In the genomic region with DNA sequence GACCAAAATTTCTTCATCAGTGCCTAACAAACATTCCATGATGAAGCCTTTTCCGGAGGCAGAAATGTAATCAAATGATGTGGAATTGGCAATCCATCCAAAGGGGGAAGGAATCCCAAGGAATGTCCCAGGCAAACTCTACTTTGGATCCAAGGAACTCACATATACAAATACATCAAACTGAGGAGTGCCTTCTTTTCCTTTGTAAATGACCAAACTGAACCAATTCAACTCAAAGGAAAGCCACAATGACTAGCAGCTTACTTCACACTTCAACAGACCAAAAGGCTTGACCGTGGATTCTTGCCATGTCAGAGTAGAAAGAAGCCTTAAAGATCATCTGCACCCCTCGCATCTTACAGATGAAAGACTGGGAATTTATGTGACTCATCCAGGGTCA, we compare ENCODE assay signal across 19 cellular contexts.
DNase-seq lines count a peak whose midpoint lies in the region; ATAC-seq, FAIRE-seq and TF ChIP-seq lines count a peak whose summit lies in the region.
"Had no signal": no experiment of that assay in that cellular context is flagged by ENCODE, and none has a peak within 500 bp of the region (broad histone marks: within the 10 kb centered on the region; RNA-seq: fewer than 3 reads in every experiment).

No MANE protein-coding gene starts in this region.

- peak; percentile 42 for DNase-seq in activated CD4-positive, alpha-beta T cell treated with anti-CD3 and anti-CD28 coated beads, Interleukin-2, amount 10 ng/mL, durations not matched to agents 24 days and 14 days
- no peak for DNase-seq in activated CD4-positive, alpha-beta T cell treated with anti-CD3 and anti-CD28 coated beads for 36 hours
- DNase-seq in RPMI7951 (ENCODE audit: low read depth) (peak; percentile 87), fibroblast of mammary gland (ENCODE audit: low read depth) (peak; percentile 72), D721Med (ENCODE audit: insufficient read length, low spot score) (no peak)
- no peak for DNase-seq in activated naive CD4-positive, alpha-beta T cell treated with Interleukin-2 at 50 U/mL for 16 hours
- DNase-seq: AML-193; CD4-positive, alpha-beta T cell; DND-41; H7; KG1; NCI-H1092; NCI-H446; NCI-H774; PC-9; T-cell had no signal

- no peak overlapping the region for H3K4me3 ChIP-seq in fibroblast of mammary gland (ENCODE audit: control insufficient read depth, low read depth, low read length)
- H3K4me3 ChIP-seq: PC-9, SK-N-MC had no signal

- no peaks in the 10 kb centered on the region for H3K36me3 Mint-ChIP-seq in activated CD4-positive, alpha-beta T cell treated with anti-CD3 and anti-CD28 coated beads, Interleukin-2, amount 10 ng/mL, durations not matched to agents 24 days and 14 days (ENCODE audit: low read depth)
- no peaks in the 10 kb centered on the region for H3K36me3 Mint-ChIP-seq in activated CD4-positive, alpha-beta T cell treated with anti-CD3 and anti-CD28 coated beads for 36 hours (ENCODE audit: low read depth)
- H3K36me3 Mint-ChIP-seq: T-cell had no signal

- TF ChIP-seq CTCF in fibroblast of mammary gland (conservative IDR thresholded peaks at IDR 0.05; ENCODE audit: control insufficient read depth, insufficient read depth, low read depth, low read length) (no peak), D721Med (IDR thresholded peaks at IDR 0.05; ENCODE audit: insufficient read depth, missing control alignments) (no peak)

- ATAC-seq in activated CD4-positive, alpha-beta T cell treated with anti-CD3 and anti-CD28 coated beads for 36 hours: no peak
- ATAC-seq in HG02571 (IDR thresholded peaks at IDR 0.05; ENCODE audit: unreplicated experiment) (no peak), GM18907 (IDR thresholded peaks at IDR 0.05; ENCODE audit: unreplicated experiment) (no peak)
- ATAC-seq: T-cell had no signal

- H3K4me3 Mint-ChIP-seq in activated CD4-positive, alpha-beta T cell treated with anti-CD3 and anti-CD28 coated beads, Interleukin-2, amount 10 ng/mL, durations not matched to agents 24 days and 14 days: no peak overlapping the region
- no peak overlapping the region for H3K4me3 Mint-ChIP-seq in activated CD4-positive, alpha-beta T cell treated with anti-CD3 and anti-CD28 coated beads for 36 hours
- H3K4me3 Mint-ChIP-seq: CD4-positive, alpha-beta T cell; T-cell had no signal

- intact Hi-C loops in activated CD4-positive, alpha-beta T cell treated with anti-CD3 and anti-CD28 coated beads, Interleukin-2, amount 10 ng/mL, durations not matched to agents 24 days and 14 days (cut with micrococcal nuclease): no loop called here
- intact Hi-C loops in activated CD4-positive, alpha-beta T cell treated with anti-CD3 and anti-CD28 coated beads for 36 hours (cut with DNase I, micrococcal nuclease): no loop called here

- H3K9me3 Mint-ChIP-seq in activated CD4-positive, alpha-beta T cell treated with anti-CD3 and anti-CD28 coated beads, Interleukin-2, amount 10 ng/mL, durations not matched to agents 24 days and 14 days: no peaks in the 10 kb centered on the region
- no peaks in the 10 kb centered on the region for H3K9me3 Mint-ChIP-seq in activated CD4-positive, alpha-beta T cell treated with anti-CD3 and anti-CD28 coated beads for 36 hours (ENCODE audit: low read depth)
- H3K9me3 Mint-ChIP-seq: CD4-positive, alpha-beta T cell had no signal

- CTCF ChIA-PET in activated CD4-positive, alpha-beta T cell treated with anti-CD3 and anti-CD28 coated beads for 36 hours (lab: Charles Lee): interaction anchor here (6.6 kb wide), 1 partner anchor 15 kb away, joined by 31 read pairs; no protein-coding TSS in a partner anchor

- H3K4me1 Mint-ChIP-seq in activated CD4-positive, alpha-beta T cell treated with anti-CD3 and anti-CD28 coated beads, Interleukin-2, amount 10 ng/mL, durations not matched to agents 24 days and 14 days: no peaks in the 10 kb centered on the region
- no peaks in the 10 kb centered on the region for H3K4me1 Mint-ChIP-seq in activated CD4-positive, alpha-beta T cell treated with anti-CD3 and anti-CD28 coated beads for 36 hours

- POLR2A ChIA-PET in activated CD4-positive, alpha-beta T cell treated with anti-CD3 and anti-CD28 coated beads for 36 hours (lab: Charles Lee): no interaction called here

- H3K27me3 Mint-ChIP-seq in activated CD4-positive, alpha-beta T cell treated with anti-CD3 and anti-CD28 coated beads, Interleukin-2, amount 10 ng/mL, durations not matched to agents 24 days and 14 days: peaks cover 34% of the 10 kb centered on the region
- peaks cover 24% of the 10 kb centered on the region for H3K27me3 Mint-ChIP-seq in activated CD4-positive, alpha-beta T cell treated with anti-CD3 and anti-CD28 coated beads for 36 hours

- no peak overlapping the region for H3K27ac Mint-ChIP-seq in activated CD4-positive, alpha-beta T cell treated with anti-CD3 and anti-CD28 coated beads, Interleukin-2, amount 10 ng/mL, durations not matched to agents 24 days and 14 days
- H3K27ac Mint-ChIP-seq in activated CD4-positive, alpha-beta T cell treated with anti-CD3 and anti-CD28 coated beads for 36 hours: no peak overlapping the region
- H3K27ac Mint-ChIP-seq: CD4-positive, alpha-beta T cell; T-cell had no signal

- no peak for FAIRE-seq in D721Med (lab: Jason Lieb, UNC)

Comparison
In these comparisons a context has a peak if more than half of its experiments do, and no peak if none do; other contexts are left out.
1. DNase-seq: peak in activated CD4-positive, alpha-beta T cell treated with anti-CD3 and anti-CD28 coated beads, Interleukin-2, amount 10 ng/mL, durations not matched to agents 24 days and 14 days (single experiment), RPMI7951 (single experiment) and fibroblast of mammary gland (single experiment); none in activated CD4-positive, alpha-beta T cell treated with anti-CD3 and anti-CD28 coated beads for 36 hours (single experiment), activated naive CD4-positive, alpha-beta T cell treated with Interleukin-2 at 50 U/mL for 16 hours (single experiment) and D721Med (single experiment).